In genomic region chr5:40226906-40227305, GRCh38 we compare ENCODE assay signal across 25 cellular contexts.
"Had no signal": no experiment of that assay in that cellular context is flagged by ENCODE, and none has a peak within 500 bp of the region (broad histone marks: within the 10 kb centered on the region; RNA-seq: fewer than 3 reads in every experiment).

No MANE protein-coding gene starts in this region.

- DNase-seq: activated CD4-positive, alpha-beta T cell treated with anti-CD3 and anti-CD28 coated beads, Interleukin-2, amount 10 ng/mL, durations not matched to agents 24 days and 14 days; activated CD8-positive, alpha-beta T cell treated with anti-CD3 and anti-CD28 coated beads for 36 hours; activated naive CD8-positive, alpha-beta T cell treated with anti-CD3 and anti-CD28 coated beads, Interleukin-2, amount 50 U/mL, for 24 hours; activated T-cell treated with anti-CD3 and anti-CD28 coated beads, Interleukin-2, amount 50 U/mL, for 48 hours; foreskin melanocyte; heart right ventricle; kidney glomerular epithelial cell; lower lobe of right lung; mesenchymal stem cell; natural killer cell; stimulated activated CD4-positive, alpha-beta T cell treated with anti-CD3 and anti-CD28 coated beads, Interleukin-4, amount 100 ng/mL, for 24 hours; stomach; tibial artery; upper lobe of right lung had no signal

- H3K9me3 Mint-ChIP-seq: activated CD8-positive, alpha-beta T cell treated with anti-CD3 and anti-CD28 coated beads for 36 hours; activated naive CD4-positive, alpha-beta T cell treated with anti-CD3 and anti-CD28 coated beads, Interleukin-2, amount 50 U/mL, for 24 hours; activated naive CD8-positive, alpha-beta T cell treated with anti-CD3 and anti-CD28 coated beads, Interleukin-2, amount 50 U/mL, for 24 hours; activated T-helper 2 cell treated with anti-CD3 and anti-CD28 coated beads, Interferon-gamma antibody, Interleukin-2, Interleukin-4, amounts not matched to agents 10 μg/mL and 5 μg/mL and 100 μg/mL, durations not matched to agents 14 hours and 24 hours and 36 hours; central memory CD8-positive, alpha-beta T cell; dendritic cell treated with granulocyte-macrophage colony-stimulating factor and Interleukin-4, amounts not matched to agents 40 ng/mL and 50 ng/mL, for 4 days; endodermal cell; natural killer cell; stimulated activated effector memory CD8-positive, alpha-beta T cell treated with anti-CD3 and anti-CD28 coated beads, Interleukin-12 subunit alpha, Interleukin-12 subunit beta, amount 100 ng/mL, for 72 hours had no signal

- H3K4me3 Mint-ChIP-seq: activated CD4-positive, alpha-beta T cell treated with anti-CD3 and anti-CD28 coated beads, Interleukin-2, amount 10 ng/mL, durations not matched to agents 24 days and 14 days; activated CD8-positive, alpha-beta T cell treated with anti-CD3 and anti-CD28 coated beads for 36 hours; activated naive CD4-positive, alpha-beta T cell treated with anti-CD3 and anti-CD28 coated beads, Interleukin-2, amount 50 U/mL, for 24 hours; activated naive CD8-positive, alpha-beta T cell treated with anti-CD3 and anti-CD28 coated beads, Interleukin-2, amount 50 U/mL, for 24 hours; central memory CD8-positive, alpha-beta T cell; dendritic cell treated with granulocyte-macrophage colony-stimulating factor and Interleukin-4, amounts not matched to agents 40 ng/mL and 50 ng/mL, for 4 days; endodermal cell; natural killer cell; stimulated activated effector memory CD8-positive, alpha-beta T cell treated with anti-CD3 and anti-CD28 coated beads, Interleukin-12 subunit alpha, Interleukin-12 subunit beta, amount 100 ng/mL, for 72 hours had no signal

- H3K27me3 Mint-ChIP-seq: activated CD4-positive, alpha-beta T cell treated with anti-CD3 and anti-CD28 coated beads, Interleukin-2, amount 10 ng/mL, durations not matched to agents 24 days and 14 days; activated CD8-positive, alpha-beta T cell treated with anti-CD3 and anti-CD28 coated beads for 36 hours; activated naive CD4-positive, alpha-beta T cell treated with anti-CD3 and anti-CD28 coated beads, Interleukin-2, amount 50 U/mL, for 24 hours; activated naive CD8-positive, alpha-beta T cell treated with anti-CD3 and anti-CD28 coated beads, Interleukin-2, amount 50 U/mL, for 24 hours had no signal

- H3K27ac ChIP-seq: heart right ventricle, lower lobe of right lung, skin epidermis, stomach, upper lobe of right lung had no signal

- H3K9me3 ChIP-seq: heart right ventricle, lower lobe of right lung, stomach, tibial artery, upper lobe of right lung had no signal

- H3K27ac Mint-ChIP-seq: activated CD4-positive, alpha-beta T cell treated with anti-CD3 and anti-CD28 coated beads, Interleukin-2, amount 10 ng/mL, durations not matched to agents 24 days and 14 days; activated CD8-positive, alpha-beta T cell treated with anti-CD3 and anti-CD28 coated beads for 36 hours; activated naive CD4-positive, alpha-beta T cell treated with anti-CD3 and anti-CD28 coated beads, Interleukin-2, amount 50 U/mL, for 24 hours; activated naive CD8-positive, alpha-beta T cell treated with anti-CD3 and anti-CD28 coated beads, Interleukin-2, amount 50 U/mL, for 24 hours; activated T-helper 2 cell treated with anti-CD3 and anti-CD28 coated beads, Interferon-gamma antibody, Interleukin-2, Interleukin-4, amounts not matched to agents 10 μg/mL and 5 μg/mL and 100 μg/mL, durations not matched to agents 14 hours and 24 hours and 36 hours; dendritic cell treated with granulocyte-macrophage colony-stimulating factor and Interleukin-4, amounts not matched to agents 40 ng/mL and 50 ng/mL, for 4 days; natural killer cell; stimulated activated effector memory CD8-positive, alpha-beta T cell treated with anti-CD3 and anti-CD28 coated beads, Interleukin-12 subunit alpha, Interleukin-12 subunit beta, amount 100 ng/mL, for 72 hours had no signal

- H3K36me3 ChIP-seq: heart right ventricle, lower lobe of right lung, stomach, tibial artery, upper lobe of right lung had no signal

- FAIRE-seq: bronchial epithelial cell had no signal

- ATAC-seq: activated CD8-positive, alpha-beta T cell treated with anti-CD3 and anti-CD28 coated beads for 36 hours; activated naive CD8-positive, alpha-beta T cell treated with anti-CD3 and anti-CD28 coated beads, Interleukin-2, amount 50 U/mL, for 24 hours; esophagus mucosa; heart right ventricle; left lobe of liver; lower lobe of right lung; natural killer cell; sciatic nerve; stimulated activated effector memory CD8-positive, alpha-beta T cell treated with anti-CD3 and anti-CD28 coated beads, Interleukin-12 subunit alpha, Interleukin-12 subunit beta, amount 100 ng/mL, for 72 hours; upper lobe of right lung had no signal

- H3K36me3 Mint-ChIP-seq: activated naive CD4-positive, alpha-beta T cell treated with anti-CD3 and anti-CD28 coated beads, Interleukin-2, amount 50 U/mL, for 24 hours; natural killer cell; stimulated activated effector memory CD8-positive, alpha-beta T cell treated with anti-CD3 and anti-CD28 coated beads, Interleukin-12 subunit alpha, Interleukin-12 subunit beta, amount 100 ng/mL, for 72 hours had no signal

- H3K4me3 ChIP-seq: heart right ventricle, lower lobe of right lung, skin epidermis, stomach, tibial artery, upper lobe of right lung had no signal

- H3K27me3 ChIP-seq: heart right ventricle, stomach, tibial artery, upper lobe of right lung had no signal

- H3K4me1 ChIP-seq: lower lobe of right lung, upper lobe of right lung had no signal
